In the genomic region with DNA sequence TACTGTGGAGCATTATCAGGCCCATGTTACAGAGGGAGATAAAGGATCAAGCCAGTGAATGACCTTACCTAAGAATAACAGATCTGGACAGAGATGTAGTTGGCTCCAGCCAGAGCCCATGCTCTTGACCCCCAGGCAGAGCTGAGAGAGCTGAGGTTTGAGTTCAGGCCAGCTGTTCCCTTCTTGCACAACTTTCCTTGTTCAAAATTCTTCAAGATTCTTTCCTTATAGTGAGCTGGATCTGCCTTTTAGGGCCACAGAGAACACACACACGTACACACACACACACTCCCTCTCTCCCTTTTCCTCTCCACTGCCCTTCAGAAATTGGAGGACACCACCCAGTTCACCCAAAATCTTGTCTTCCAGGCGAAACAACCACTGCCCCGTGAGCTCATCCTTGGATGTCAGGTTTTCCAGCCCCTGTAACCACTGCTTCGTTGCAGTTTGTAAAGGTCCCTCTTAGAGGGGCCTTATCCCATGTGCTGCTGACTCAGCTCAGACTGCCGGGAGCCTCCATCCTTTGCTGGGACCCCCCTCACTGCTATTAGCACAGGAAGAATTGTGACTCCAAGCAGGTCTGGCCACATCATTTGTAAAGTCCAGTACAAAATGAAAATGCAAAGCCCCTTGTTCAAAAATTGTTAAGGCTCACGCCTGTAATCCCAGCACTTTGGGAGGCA, we compare ENCODE assay signal across 10 cellular contexts. TPM values are rescaled to one million over a fixed set of nuclear protein-coding genes. Genes with fewer than 3 reads are reported as not detected.
A peak's percentile ranks its signal among the peaks of the same experiment; 100 is the strongest.
DNase-seq lines count a peak whose midpoint lies in the region; ATAC-seq and TF ChIP-seq lines count a peak whose summit lies in the region.
"Had no signal": no experiment of that assay in that cellular context is flagged by ENCODE, and none has a peak within 500 bp of the region (broad histone marks: within the 10 kb centered on the region; RNA-seq: fewer than 3 reads in every experiment).

No MANE protein-coding gene starts in this region.

- H3K4me3 Mint-ChIP-seq in HFFc6, result no peak overlapping the region
- H3K4me3 Mint-ChIP-seq: activated B cell treated with CpG ODN at 0.5 μM for 24 hours had no signal

- peak overlapping the region; percentile 99 for H3K27ac Mint-ChIP-seq in HFFc6
- H3K27ac Mint-ChIP-seq: activated B cell treated with CpG ODN at 0.5 μM for 24 hours had no signal

- no peak for TF ChIP-seq EP300 in suprapubic skin (IDR thresholded peaks at IDR 0.05)

- no peaks in the 10 kb centered on the region for H3K9me3 Mint-ChIP-seq in HFFc6
- H3K9me3 Mint-ChIP-seq: activated B cell treated with CpG ODN at 0.5 μM for 24 hours had no signal

- H3K27ac ChIP-seq in breast epithelium, result peak overlapping the region; percentile 87 to 91
- peak overlapping the region; percentile 77 to 82 for H3K27ac ChIP-seq in left lung
- H3K27ac ChIP-seq in suprapubic skin, result peak overlapping the region; percentile 82

- WGBS in suprapubic skin, result 69% methylated on average over 6 of the region's 6 CpGs

- peaks cover 5% of the 10 kb centered on the region for H3K27me3 Mint-ChIP-seq in HFFc6 (ENCODE audit: insufficient read depth)

- H3K36me3 ChIP-seq in breast epithelium (no peaks in the 10 kb centered on the region), left lung (no peaks in the 10 kb centered on the region), suprapubic skin (no peaks in the 10 kb centered on the region)

- no peaks in the 10 kb centered on the region for H3K36me3 Mint-ChIP-seq in HFFc6 (ENCODE audit: low read depth)

- TF ChIP-seq POLR2A in breast epithelium (IDR thresholded peaks at IDR 0.05) (no peak), suprapubic skin (IDR thresholded peaks at IDR 0.05) (no peak)

- no peaks in the 10 kb centered on the region for H3K9me3 ChIP-seq in breast epithelium
- H3K9me3 ChIP-seq in left lung, result no peaks in the 10 kb centered on the region
- no peaks in the 10 kb centered on the region for H3K9me3 ChIP-seq in suprapubic skin

- H3K4me1 ChIP-seq in breast epithelium, result peaks cover 3 to 5% of the 10 kb centered on the region in 2 donors
- H3K4me1 ChIP-seq in left lung, result peaks cover 7 to 20% of the 10 kb centered on the region in 2 donors
- H3K4me1 ChIP-seq in suprapubic skin, result peaks cover 23% of the 10 kb centered on the region

- ATAC-seq in left lung, result peak; percentile 54
- no peak for ATAC-seq in GM21723 (IDR thresholded peaks at IDR 0.05; ENCODE audit: unreplicated experiment)
- no peak for ATAC-seq in GM18909 (IDR thresholded peaks at IDR 0.05; ENCODE audit: poor library complexity, unreplicated experiment)

- no peak for TF ChIP-seq CTCF in HFFc6 (IDR thresholded peaks at IDR 0.05)
- no peak for TF ChIP-seq CTCF in breast epithelium (IDR thresholded peaks at IDR 0.05)
- no peak for TF ChIP-seq CTCF in left lung (IDR thresholded peaks at IDR 0.05)
- TF ChIP-seq CTCF in suprapubic skin (IDR thresholded peaks at IDR 0.05), result no peak

- peaks cover 39% of the 10 kb centered on the region for H3K4me1 Mint-ChIP-seq in HFFc6 (ENCODE audit: low read depth)
- H3K4me1 Mint-ChIP-seq: activated B cell treated with CpG ODN at 0.5 μM for 24 hours had no signal

- no peaks in the 10 kb centered on the region for H3K27me3 ChIP-seq in breast epithelium
- H3K27me3 ChIP-seq in left lung, result no peaks in the 10 kb centered on the region
- no peaks in the 10 kb centered on the region for H3K27me3 ChIP-seq in suprapubic skin

- peak overlapping the region in 1 of 3 donors; percentile 19 for H3K4me3 ChIP-seq in breast epithelium
- no peak overlapping the region for H3K4me3 ChIP-seq in left lung
- no peak overlapping the region for H3K4me3 ChIP-seq in suprapubic skin

- intact Hi-C loops in breast epithelium (cut with DNase I; ENCODE audit: low total_unique reads), result no loop called here
- intact Hi-C loops in left lung (cut with DNase I), result no loop called here

- DNase-seq in HFFc6, result peak; percentile 18
- peak in 1 of 2 donors; percentile 78 for DNase-seq in breast epithelium (ENCODE audit: low spot score in 2 of 2)
- no peak for DNase-seq in left lung
- peak in 1 of 2 donors; percentile 70 for DNase-seq in suprapubic skin (ENCODE audit: low spot score in 2 of 2)
- no peak for DNase-seq in GOT3 (lab: John Stamatoyannopoulos, UW)
- no peak for DNase-seq in NCI-H1092 (lab: John Stamatoyannopoulos, UW)
- DNase-seq: activated B cell treated with CpG ODN at 0.5 μM for 24 hours had no signal

RNA-seq across cellular contexts. Expression of gene PTGES, which starts 10.5 kb away (rescaled TPM):
- total RNA-seq in HFFc6 (2021; fragmentation: NEBNext Ultra II Directional; extraction: Animal tissue kit (Norgen Biotek cat#: 25700)), result 10 to 100 TPM; 11.3 to 29.6 (median 26.0) TPM
- 10 to 100 TPM; 21.8 to 36.7 (median 25.3) TPM for total RNA-seq in breast epithelium
- total RNA-seq in left lung, result 1 to 10 TPM; 3.2 to 9.8 TPM
- total RNA-seq in suprapubic skin, result 10 to 100 TPM; 21.8 to 38.8 (median 24.0) TPM
- total RNA-seq: activated B cell treated with CpG ODN at 0.5 μM for 24 hours, pulmonary artery endothelial cell had no signal

RNA-seq across cellular contexts. Expression of gene TOR1B, which starts 39.6 kb away (rescaled TPM):
- 10 to 100 TPM; 31.6 to 43.1 (median 36.1) TPM for total RNA-seq in HFFc6 (2021; fragmentation: NEBNext Ultra II Directional; extraction: Animal tissue kit (Norgen Biotek cat#: 25700))
- total RNA-seq in breast epithelium (10 to 100 TPM; 22.6 to 26.7 (median 23.9) TPM), left lung (10 to 100 TPM; 26.1 to 32.1 TPM), suprapubic skin (10 to 100 TPM; 18.0 to 24.5 (median 20.8) TPM)
